ENCODE assay signal across 2 cellular contexts in genomic region chrY:13803424-13803823, GRCh38.
TF ChIP-seq lines count a peak whose summit lies in the region.

No MANE protein-coding gene starts in this region.

TF ChIP-seq in GM23338, 12 proteins besides CTCF, POLR2A, EP300 and RAD21 (continued from another document):
- TF ChIP-seq POLR2AphosphoS5 (IDR thresholded peaks at IDR 0.05; ENCODE audit: low read depth) (no peak), CREB1 (CRISPR knock-in tag; IDR thresholded peaks at IDR 0.05; ENCODE audit: low read depth) (no peak), NANOG (IDR thresholded peaks at IDR 0.05; ENCODE audit: borderline replicate concordance) (no peak), REST (IDR thresholded peaks at IDR 0.05; ENCODE audit: unreplicated experiment) (no peak), EZH2phosphoT487 (IDR thresholded peaks at IDR 0.05; ENCODE audit: unreplicated experiment) (no peak), ZNF462 (CRISPR knock-in tag; IDR thresholded peaks at IDR 0.05) (no peak), ZNF331 (CRISPR knock-in tag; IDR thresholded peaks at IDR 0.05; ENCODE audit: low read depth) (no peak), STAT1 (IDR thresholded peaks at IDR 0.05; ENCODE audit: unreplicated experiment) (no peak)

TF ChIP-seq in WTC11, 78 proteins besides CTCF, POLR2A, EP300 and RAD21 (continued from another document):
- no peak for TF ChIP-seq PRDM15 (CRISPR knock-in tag; IDR thresholded peaks at IDR 0.05)
- no peak for TF ChIP-seq ZNF396 (CRISPR knock-in tag; IDR thresholded peaks at IDR 0.05; ENCODE audit: borderline replicate concordance)
